In genomic region chr19:920051-920857, GRCh38 we compare ENCODE assay signal across 9 cellular contexts. TPM values are rescaled to one million over a fixed set of nuclear protein-coding genes. Genes with fewer than 3 reads are reported as not detected.
DNase-seq lines count a peak whose midpoint lies in the region; ATAC-seq, FAIRE-seq and TF ChIP-seq lines count a peak whose summit lies in the region.
"Had no signal": no experiment of that assay in that cellular context is flagged by ENCODE, and none has a peak within 500 bp of the region (broad histone marks: within the 10 kb centered on the region; RNA-seq: fewer than 3 reads in every experiment).

No MANE protein-coding gene starts in this region.

- CTCF ChIA-PET in activated CD4-positive, alpha-beta T cell treated with anti-CD3 and anti-CD28 coated beads, Interleukin-2, amount 10 ng/mL, durations not matched to agents 7 days and 5 days (lab: Charles Lee) = interaction anchor here (0.7 to 4.4 kb wide), 5 partner anchors 35 to 77 kb away, joined by 3 to 28 read pairs (median 4); partner anchors contain the start of gene WDR18
- CTCF ChIA-PET in H1 (lab: Charles Lee; ENCODE audit: partially characterized antibody) = interaction anchor here (0.9 to 4.6 kb wide), 8 partner anchors 10 to 150 kb away, joined by 3 to 22 read pairs (median 4); no protein-coding TSS in a partner anchor
- CTCF ChIA-PET in HEK293T (lab: Yijun Ruan, JAX) = interaction anchor here (1.4 kb wide), 1 partner anchor 64 kb away, joined by 4 read pairs; the partner anchor contains the start of gene WDR18
- CTCF ChIA-PET in OCI-LY7 (lab: Charles Lee; ENCODE audit: unreplicated experiment) = no interaction called here

- peaks cover 46% of the 10 kb centered on the region for H3K27me3 ChIP-seq in MM.1S (replicated peaks; ENCODE audit: insufficient read depth, low read length)
- H3K27me3 ChIP-seq in H1 (replicated peaks in 1 of 4; ENCODE audit: control insufficient read depth in 3 of 4, extremely low read depth in 1 of 4, insufficient read depth in 3 of 4, low read length in 3 of 4) = peaks cover 32 to 44% (median 40%) of the 10 kb centered on the region in 4 experiments

- H4K20me1 ChIP-seq in MM.1S (ENCODE audit: insufficient read depth, low read length) (no peaks in the 10 kb centered on the region), H1 (replicated peaks in 1 of 2; ENCODE audit: control insufficient read depth in 1 of 2, insufficient read depth in 2 of 2, low read length in 2 of 2) (peaks cover 0 to 6% of the 10 kb centered on the region in 2 experiments), OCI-LY7 (ENCODE audit: insufficient read depth, low read length) (no peaks in the 10 kb centered on the region)

- intact Hi-C loops in OCI-LY7 (cut with micrococcal nuclease; ENCODE audit: unreplicated experiment) = no loop called here

- no peak for ATAC-seq in HG03135 (IDR thresholded peaks at IDR 0.05; ENCODE audit: unreplicated experiment)

- POLR2A ChIA-PET in activated CD4-positive, alpha-beta T cell treated with anti-CD3 and anti-CD28 coated beads, Interleukin-2, amount 10 ng/mL, durations not matched to agents 7 days and 5 days (lab: Charles Lee) = no interaction called here
- POLR2A ChIA-PET in H1 (lab: Charles Lee; ENCODE audit: partially characterized antibody) (interaction anchor here (1.1 to 2.3 kb wide), 6 partner anchors 53 to 107 kb away, joined by 3 to 9 read pairs (median 5); partner anchors contain the start of genes CNN2 and WDR18), HEK293T (lab: Yijun Ruan, JAX) (interaction anchor here (0.6 to 1.1 kb wide), 3 partner anchors 12 to 122 kb away, joined by 3 to 4 read pairs (median 4); partner anchors contain the start of gene WDR18), OCI-LY7 (lab: Charles Lee) (no interaction called here)

- H2BK12ac ChIP-seq in H1 (ENCODE audit: low read depth, low read length) = peak overlapping the region; percentile 60; the same call in 1 of the 2 replicates

- H3K9me3 Mint-ChIP-seq in activated CD4-positive, alpha-beta T cell treated with anti-CD3 and anti-CD28 coated beads, Interleukin-2, amount 10 ng/mL, durations not matched to agents 7 days and 5 days = no peaks in the 10 kb centered on the region

- H2AFZ ChIP-seq in MM.1S (ENCODE audit: low read length) = no peak overlapping the region
- H2AFZ ChIP-seq in H1 (ENCODE audit: low read length) = no peak overlapping the region
- H2AFZ ChIP-seq in OCI-LY7 (ENCODE audit: low read length) = no peak overlapping the region

- no peak for TF ChIP-seq RAD21 in H1 (IDR thresholded peaks at IDR 0.05 in 1 of 2, conservative IDR thresholded peaks at IDR 0.05 in 1 of 2; ENCODE audit: low read depth in 2 of 2, low read length in 2 of 2)

- WGBS in H1 (ENCODE audit: extremely low coverage in 1 of 2, insufficient coverage in 1 of 2, insufficient read length in 1 of 2, insufficient replicate concordance in 2 of 2, low coverage in 1 of 2, low lambda C conversion rate in 2 of 2, missing lambda C conversion rate in 1 of 2), 2 experiments = 8% methylated on average over 62 of the region's 84 CpGs; no CpG with 5 or more reads in 1 of the 2 experiments

- H3K14ac ChIP-seq in H1 (ENCODE audit: insufficient read length) = no peak overlapping the region

- no peak for TF ChIP-seq EP300 in H1 (IDR thresholded peaks at IDR 0.05; ENCODE audit: borderline replicate concordance in 1 of 2, low read depth in 2 of 2, low read length in 2 of 2)

- H3K18ac ChIP-seq in H1 (ENCODE audit: extremely low read depth, low read length) = no peak overlapping the region

- H2BK5ac ChIP-seq in H1 (ENCODE audit: low read depth, low read length) = no peak overlapping the region

- H3F3A ChIP-seq in MM.1S (ENCODE audit: insufficient read depth, low read length) = peaks cover 12% of the 10 kb centered on the region; the same call in 1 of the 2 replicates

- H3K4me2 ChIP-seq in MM.1S (ENCODE audit: low read depth, low read length) (0 out of 2 replicates have a peak overlapping the region, but pooled peaks have one; percentile 22), H1 (ENCODE audit: insufficient read depth in 1 of 2, low read depth in 2 of 2, low read length in 2 of 2) (peak overlapping the region; percentile 30 to 97), OCI-LY7 (ENCODE audit: low read length) (no peak overlapping the region)

- no peak for FAIRE-seq in H1 (lab: Jason Lieb, UNC)

- H2BK15ac ChIP-seq in H1 (ENCODE audit: low read length) = no peak overlapping the region

- TF ChIP-seq CTCF in MM.1S (IDR thresholded peaks at IDR 0.05; ENCODE audit: low read length) (no peak), H1 (IDR thresholded peaks at IDR 0.05; ENCODE audit: control extremely low read depth in 1 of 3, insufficient read depth in 1 of 3, low read depth in 1 of 3, low read length in 3 of 3) (no peak), OCI-LY7 (conservative IDR thresholded peaks at IDR 0.05; ENCODE audit: low read length) (no peak)

- H3K27ac Mint-ChIP-seq in activated CD4-positive, alpha-beta T cell treated with anti-CD3 and anti-CD28 coated beads, Interleukin-2, amount 10 ng/mL, durations not matched to agents 7 days and 5 days = no peak overlapping the region

- H3K4me3 Mint-ChIP-seq in activated CD4-positive, alpha-beta T cell treated with anti-CD3 and anti-CD28 coated beads, Interleukin-2, amount 10 ng/mL, durations not matched to agents 7 days and 5 days = peak overlapping the region; percentile 64

- no peaks in the 10 kb centered on the region for H3K36me3 Mint-ChIP-seq in activated CD4-positive, alpha-beta T cell treated with anti-CD3 and anti-CD28 coated beads, Interleukin-2, amount 10 ng/mL, durations not matched to agents 7 days and 5 days (ENCODE audit: low read depth)

- H3K4me3 ChIP-seq in MM.1S (ENCODE audit: low read length) = peak overlapping the region; percentile 28; the same call in 1 of the 2 replicates
- H3K4me3 ChIP-seq in H1 (ENCODE audit: extremely low read depth in 1 of 4, insufficient read depth in 2 of 4, low read depth in 3 of 4, low read length in 4 of 4) = peak overlapping the region; percentile 1 to 76 (median 28)
- H3K4me3 ChIP-seq in OCI-LY7 (ENCODE audit: low read depth, low read length, poor library complexity, severe bottlenecking) = no peak overlapping the region

- H3K4ac ChIP-seq in H1 (replicated peaks; ENCODE audit: insufficient read length, low read depth, low read length) = no peak overlapping the region

- no peak overlapping the region for H4K5ac ChIP-seq in H1 (ENCODE audit: insufficient read length, low read depth, low read length)

- H4K91ac ChIP-seq in H1 (replicated peaks; ENCODE audit: insufficient read length, low read length) = no peak overlapping the region

- H3K23me2 ChIP-seq in H1 (ENCODE audit: low read depth, low read length) = peaks cover 27% of the 10 kb centered on the region

- H3K27me3 Mint-ChIP-seq in activated CD4-positive, alpha-beta T cell treated with anti-CD3 and anti-CD28 coated beads, Interleukin-2, amount 10 ng/mL, durations not matched to agents 7 days and 5 days = peaks cover 4% of the 10 kb centered on the region

- no peak for TF ChIP-seq POLR2A in H1 (IDR thresholded peaks at IDR 0.05; ENCODE audit: control extremely low read depth in 1 of 2, low read depth in 2 of 2, low read length in 2 of 2)

- H3K9me2 ChIP-seq in MM.1S (replicated peaks; ENCODE audit: insufficient read depth, low read length) = no peaks in the 10 kb centered on the region
- H3K9me2 ChIP-seq in OCI-LY7 (ENCODE audit: insufficient read depth, low read length) = no peaks in the 10 kb centered on the region

- H2BK120ac ChIP-seq in H1 (replicated peaks; ENCODE audit: low read depth, low read length) = no peak overlapping the region

- H3K4me1 Mint-ChIP-seq in activated CD4-positive, alpha-beta T cell treated with anti-CD3 and anti-CD28 coated beads, Interleukin-2, amount 10 ng/mL, durations not matched to agents 7 days and 5 days = peaks cover 30% of the 10 kb centered on the region

- H2BK20ac ChIP-seq in H1 (ENCODE audit: low read length) = no peak overlapping the region

- no peaks in the 10 kb centered on the region; the same call in 1 of the 2 replicates for H3K79me1 ChIP-seq in H1 (ENCODE audit: low read depth, low read length)

- H3K27ac ChIP-seq in MM.1S (ENCODE audit: low read length) (no peak overlapping the region), H1 (ENCODE audit: low read depth, low read length) (no peak overlapping the region), OCI-LY7 (ENCODE audit: low read depth, low read length, poor library complexity, severe bottlenecking) (no peak overlapping the region)

- H3K56ac ChIP-seq in H1 (replicated peaks; ENCODE audit: insufficient read length, low read depth, low read length) = no peak overlapping the region

- H3K4me1 ChIP-seq in MM.1S (ENCODE audit: low read length) (peaks cover 5% of the 10 kb centered on the region), H1 (replicated peaks in 1 of 4; ENCODE audit: control insufficient read depth in 3 of 4, insufficient read depth in 4 of 4, low read length in 3 of 4) (peaks cover 0 to 21% (median 8%) of the 10 kb centered on the region in 4 experiments; a peak in 5 of 7 replicates), OCI-LY7 (ENCODE audit: insufficient read depth, low read length, poor library complexity, severe bottlenecking) (peaks cover 18% of the 10 kb centered on the region)

- H3K9me3 ChIP-seq in MM.1S (replicated peaks; ENCODE audit: insufficient read depth, low read length) (no peaks in the 10 kb centered on the region), H1 (ENCODE audit: insufficient read depth in 2 of 2, low read depth in 1 of 2, low read length in 1 of 2) (no peaks in the 10 kb centered on the region), OCI-LY7 (ENCODE audit: low read length) (no peaks in the 10 kb centered on the region)

- DNase-seq in Daoy (ENCODE audit: low read depth) = peak; percentile 54
- DNase-seq in MM.1S = peak; percentile 10
- peak; percentile 51 for DNase-seq in activated CD4-positive, alpha-beta T cell treated with anti-CD3 and anti-CD28 coated beads, Interleukin-2, amount 10 ng/mL, durations not matched to agents 7 days and 5 days
- DNase-seq in H1 (ENCODE audit: low read depth in 1 of 2, low spot score in 2 of 2) = peak in 1 of 2 experiments; percentile 76
- peak; percentile 74 for DNase-seq in stimulated activated CD4-positive, alpha-beta T cell treated with anti-CD3 and anti-CD28 coated beads, Interleukin-1b, Interleukin-23, amount 100 ng/mL, for 48 hours
- DNase-seq in HEK293T (ENCODE audit: extremely low spot score) = no peak
- no peak for DNase-seq in OCI-LY7 (ENCODE audit: low spot score)

- no peak overlapping the region for H3K23ac ChIP-seq in H1 (ENCODE audit: insufficient read length)

- no peak overlapping the region for H3K9ac ChIP-seq in MM.1S (ENCODE audit: low read length)
- H3K9ac ChIP-seq in H1 (replicated peaks in 1 of 4; ENCODE audit: extremely low read depth in 1 of 4, low read depth in 3 of 4, low read length in 3 of 4) = no peak overlapping the region

- no peak overlapping the region for H2AK5ac ChIP-seq in H1 (ENCODE audit: low read depth, low read length)

- no TSS peak for BruUV-seq in OCI-LY7 (replicated peaks; lab: Mats Ljungman, UMichigan)

- no peaks in the 10 kb centered on the region for H3K79me2 ChIP-seq in MM.1S (ENCODE audit: low read length)
- H3K79me2 ChIP-seq in H1 (ENCODE audit: control insufficient read depth in 1 of 2, insufficient read depth in 2 of 2, low read length in 2 of 2) = no peaks in the 10 kb centered on the region
- H3K79me2 ChIP-seq in OCI-LY7 (ENCODE audit: insufficient read depth, low read depth, low read length) = no peaks in the 10 kb centered on the region

- H4K8ac ChIP-seq in H1 (ENCODE audit: extremely low read depth, insufficient read depth, low read length) = no peak overlapping the region

- H3K36me3 ChIP-seq in MM.1S (replicated peaks; ENCODE audit: insufficient read depth, low read length) (no peaks in the 10 kb centered on the region), H1 (ENCODE audit: control insufficient read depth in 2 of 4, insufficient read depth in 4 of 4, low read length in 3 of 4) (peaks cover 0 to 5% (median 0%) of the 10 kb centered on the region in 4 experiments; a peak in 1 of 8 replicates), OCI-LY7 (ENCODE audit: insufficient read depth, low read length) (no peaks in the 10 kb centered on the region)

RNA-seq across cellular contexts. Expression of gene KISS1R, which starts 3.1 kb away (rescaled TPM):
- total RNA-seq in Daoy (2014; rRNA removed; shearing (Covaris generic)) = not detected in 2 replicates
- total RNA-seq in activated CD4-positive, alpha-beta T cell treated with anti-CD3 and anti-CD28 coated beads, Interleukin-2, amount 10 ng/mL, durations not matched to agents 7 days and 5 days = 1 to 10 TPM in 1 of 2 experiments, under 1 TPM in 1; 0.72 to 1.1 TPM
- total RNA-seq in H1 (2021; fragmentation: NEBNext Ultra II Directional; extraction: Animal tissue kit (Norgen Biotek cat#: 25700)) = 2.3 and 2.6 TPM in 2 replicates
- polyA plus RNA-seq in H1 (2011; rRNA removed) = 2.7 and 5.1 TPM in 2 replicates
- 3.4 TPM for polyA plus RNA-seq in H1 (2011; cell fraction: cytosol; rRNA removed)
- 10.4 TPM for polyA plus RNA-seq in H1 (2011; cell fraction: nucleus; rRNA removed)
- 1.2 to 2.3 TPM (median 1.8 TPM) in 4 replicates for polyA plus RNA-seq in H1 (2012, experiment 1 of 2)
- polyA plus RNA-seq in H1 (2012, experiment 2 of 2) = 1.5 TPM
- polyA plus RNA-seq in H1 (2013, experiment 1 of 2) = 3.0 TPM
- 2.4 TPM for polyA plus RNA-seq in H1 (2013, experiment 2 of 2)
- polyA minus RNA-seq in H1 (2011; rRNA and poly(A)+ RNA removed) = 0.32 and 0.68 TPM in 2 replicates
- polyA minus RNA-seq in H1 (2011; cell fraction: cytosol; rRNA and poly(A)+ RNA removed) = 0.88 TPM
- polyA minus RNA-seq in H1 (2011; cell fraction: nucleus; rRNA and poly(A)+ RNA removed) = 0.80 TPM
- not detected in 2 replicates for total RNA-seq in OCI-LY7 (2014; rRNA removed; shearing (Covaris generic))
- total RNA-seq in OCI-LY7 (2022) = not detected in 2 replicates
- total RNA-seq: HT1080 had no signal

RNA-seq across cellular contexts. Expression of gene ARID3A, which starts 5.6 kb away (rescaled TPM):
- total RNA-seq in Daoy (2014; rRNA removed; shearing (Covaris generic)) = 5.9 and 12.0 TPM in 2 replicates
- total RNA-seq in activated CD4-positive, alpha-beta T cell treated with anti-CD3 and anti-CD28 coated beads, Interleukin-2, amount 10 ng/mL, durations not matched to agents 7 days and 5 days = 10 to 100 TPM; 25.8 to 28.4 TPM
- 77.4 and 78.4 TPM in 2 replicates for total RNA-seq in H1 (2021; fragmentation: NEBNext Ultra II Directional; extraction: Animal tissue kit (Norgen Biotek cat#: 25700))
- 40.5 and 59.3 TPM in 2 replicates for polyA plus RNA-seq in H1 (2011; rRNA removed)
- polyA plus RNA-seq in H1 (2011; cell fraction: cytosol; rRNA removed) = 36.7 TPM
- polyA plus RNA-seq in H1 (2011; cell fraction: nucleus; rRNA removed) = 81.3 TPM
- polyA plus RNA-seq in H1 (2012, experiment 1 of 2) = 54.1 to 64.5 TPM (median 58.9 TPM) in 4 replicates
- polyA plus RNA-seq in H1 (2012, experiment 2 of 2) = 42.7 TPM
- 56.0 TPM for polyA plus RNA-seq in H1 (2013, experiment 1 of 2)
- 52.3 TPM for polyA plus RNA-seq in H1 (2013, experiment 2 of 2)
- 69.0 and 86.2 TPM in 2 replicates for polyA minus RNA-seq in H1 (2011; rRNA and poly(A)+ RNA removed)
- 101 TPM for polyA minus RNA-seq in H1 (2011; cell fraction: cytosol; rRNA and poly(A)+ RNA removed)
- 66.4 TPM for polyA minus RNA-seq in H1 (2011; cell fraction: nucleus; rRNA and poly(A)+ RNA removed)
- 7.9 and 9.9 TPM in 2 replicates for total RNA-seq in OCI-LY7 (2014; rRNA removed; shearing (Covaris generic))
- total RNA-seq in OCI-LY7 (2022) = 21.6 and 23.5 TPM in 2 replicates

RNA-seq across cellular contexts. Expression of gene R3HDM4, which starts 7.2 kb away (rescaled TPM):
- 35.8 and 40.8 TPM in 2 replicates for total RNA-seq in Daoy (2014; rRNA removed; shearing (Covaris generic))
- 100 to 1,000 TPM; 120 to 121 TPM for total RNA-seq in activated CD4-positive, alpha-beta T cell treated with anti-CD3 and anti-CD28 coated beads, Interleukin-2, amount 10 ng/mL, durations not matched to agents 7 days and 5 days
- 76.1 and 76.8 TPM in 2 replicates for total RNA-seq in H1 (2021; fragmentation: NEBNext Ultra II Directional; extraction: Animal tissue kit (Norgen Biotek cat#: 25700))
- 102 and 151 TPM in 2 replicates for polyA plus RNA-seq in H1 (2011; rRNA removed)
- 65.9 TPM for polyA plus RNA-seq in H1 (2011; cell fraction: cytosol; rRNA removed)
- 119 TPM for polyA plus RNA-seq in H1 (2011; cell fraction: nucleus; rRNA removed)
- 45.6 to 106 TPM (median 70.3 TPM) in 4 replicates for polyA plus RNA-seq in H1 (2012, experiment 1 of 2)
- 76.6 TPM for polyA plus RNA-seq in H1 (2012, experiment 2 of 2)
- polyA plus RNA-seq in H1 (2013, experiment 1 of 2) = 118 TPM
- polyA plus RNA-seq in H1 (2013, experiment 2 of 2) = 105 TPM
- polyA minus RNA-seq in H1 (2011; rRNA and poly(A)+ RNA removed) = 24.5 and 26.8 TPM in 2 replicates
- polyA minus RNA-seq in H1 (2011; cell fraction: cytosol; rRNA and poly(A)+ RNA removed) = 31.3 TPM
- polyA minus RNA-seq in H1 (2011; cell fraction: nucleus; rRNA and poly(A)+ RNA removed) = 24.6 TPM
- total RNA-seq in OCI-LY7 (2014; rRNA removed; shearing (Covaris generic)) = 39.5 and 43.5 TPM in 2 replicates
- total RNA-seq in OCI-LY7 (2022) = 64.9 and 75.2 TPM in 2 replicates

RNA-seq across cellular contexts. Expression of gene RNU6-9, which starts 27.0 kb away (rescaled TPM):
- not detected in 2 replicates for total RNA-seq in Daoy (2014; rRNA removed; shearing (Covaris generic))
- not detected for total RNA-seq in activated CD4-positive, alpha-beta T cell treated with anti-CD3 and anti-CD28 coated beads, Interleukin-2, amount 10 ng/mL, durations not matched to agents 7 days and 5 days
- total RNA-seq in H1 (2021; fragmentation: NEBNext Ultra II Directional; extraction: Animal tissue kit (Norgen Biotek cat#: 25700)) = not detected in 2 replicates
- not detected in 2 replicates for polyA plus RNA-seq in H1 (2011; rRNA removed)
- polyA plus RNA-seq in H1 (2011; cell fraction: cytosol; rRNA removed) = not detected
- not detected for polyA plus RNA-seq in H1 (2011; cell fraction: nucleus; rRNA removed)
- not detected in 4 replicates for polyA plus RNA-seq in H1 (2012, experiment 1 of 2)
- polyA plus RNA-seq in H1 (2012, experiment 2 of 2) = not detected
- polyA plus RNA-seq in H1 (2013, experiment 1 of 2) = not detected
- not detected for polyA plus RNA-seq in H1 (2013, experiment 2 of 2)
- polyA minus RNA-seq in H1 (2011; rRNA and poly(A)+ RNA removed) = under 0.01 TPM in 1 of 2 replicates, not detected in the other
- not detected for polyA minus RNA-seq in H1 (2011; cell fraction: cytosol; rRNA and poly(A)+ RNA removed)
- polyA minus RNA-seq in H1 (2011; cell fraction: nucleus; rRNA and poly(A)+ RNA removed) = not detected
- not detected in 2 replicates for total RNA-seq in OCI-LY7 (2014; rRNA removed; shearing (Covaris generic))
- not detected in 2 replicates for total RNA-seq in OCI-LY7 (2022)
- total RNA-seq: HT1080 had no signal

RNA-seq across cellular contexts. Expression of gene MED16, which starts 27.3 kb away (rescaled TPM):
- 20.4 and 25.9 TPM in 2 replicates for total RNA-seq in Daoy (2014; rRNA removed; shearing (Covaris generic))
- 10 to 100 TPM; 72.5 to 88.1 TPM for total RNA-seq in activated CD4-positive, alpha-beta T cell treated with anti-CD3 and anti-CD28 coated beads, Interleukin-2, amount 10 ng/mL, durations not matched to agents 7 days and 5 days
- 51.0 and 55.9 TPM in 2 replicates for total RNA-seq in H1 (2021; fragmentation: NEBNext Ultra II Directional; extraction: Animal tissue kit (Norgen Biotek cat#: 25700))
- 67.2 and 134 TPM in 2 replicates for polyA plus RNA-seq in H1 (2011; rRNA removed)
- 48.2 TPM for polyA plus RNA-seq in H1 (2011; cell fraction: cytosol; rRNA removed)
- 64.8 TPM for polyA plus RNA-seq in H1 (2011; cell fraction: nucleus; rRNA removed)
- 29.8 to 51.8 TPM (median 46.8 TPM) in 4 replicates for polyA plus RNA-seq in H1 (2012, experiment 1 of 2)
- 56.1 TPM for polyA plus RNA-seq in H1 (2012, experiment 2 of 2)
- polyA plus RNA-seq in H1 (2013, experiment 1 of 2) = 21.0 TPM
- polyA plus RNA-seq in H1 (2013, experiment 2 of 2) = 20.8 TPM
- 22.8 and 26.1 TPM in 2 replicates for polyA minus RNA-seq in H1 (2011; rRNA and poly(A)+ RNA removed)
- 72.5 TPM for polyA minus RNA-seq in H1 (2011; cell fraction: cytosol; rRNA and poly(A)+ RNA removed)
- 38.6 TPM for polyA minus RNA-seq in H1 (2011; cell fraction: nucleus; rRNA and poly(A)+ RNA removed)
- 12.9 and 19.1 TPM in 2 replicates for total RNA-seq in OCI-LY7 (2014; rRNA removed; shearing (Covaris generic))
- total RNA-seq in OCI-LY7 (2022) = 54.3 and 61.4 TPM in 2 replicates

Comparison
In these comparisons a context has a peak if more than half of its experiments do, and no peak if none do; other contexts are left out.
1. DNase-seq: peak in Daoy (single experiment), MM.1S (single experiment), activated CD4-positive, alpha-beta T cell treated with anti-CD3 and anti-CD28 coated beads, Interleukin-2, amount 10 ng/mL, durations not matched to agents 7 days and 5 days (single experiment) and stimulated activated CD4-positive, alpha-beta T cell treated with anti-CD3 and anti-CD28 coated beads, Interleukin-1b, Interleukin-23, amount 100 ng/mL, for 48 hours (single experiment); none in HEK293T (single experiment) and OCI-LY7 (single experiment).
2. POLR2A ChIA-PET loops: an anchor here in H1 (1.1 to 2.3 kb wide) and HEK293T (0.6 to 1.1 kb wide); none called in activated CD4-positive, alpha-beta T cell treated with anti-CD3 and anti-CD28 coated beads, Interleukin-2, amount 10 ng/mL, durations not matched to agents 7 days and 5 days and OCI-LY7.